ENCODE assay signal across 8 cellular contexts in the genomic region with DNA sequence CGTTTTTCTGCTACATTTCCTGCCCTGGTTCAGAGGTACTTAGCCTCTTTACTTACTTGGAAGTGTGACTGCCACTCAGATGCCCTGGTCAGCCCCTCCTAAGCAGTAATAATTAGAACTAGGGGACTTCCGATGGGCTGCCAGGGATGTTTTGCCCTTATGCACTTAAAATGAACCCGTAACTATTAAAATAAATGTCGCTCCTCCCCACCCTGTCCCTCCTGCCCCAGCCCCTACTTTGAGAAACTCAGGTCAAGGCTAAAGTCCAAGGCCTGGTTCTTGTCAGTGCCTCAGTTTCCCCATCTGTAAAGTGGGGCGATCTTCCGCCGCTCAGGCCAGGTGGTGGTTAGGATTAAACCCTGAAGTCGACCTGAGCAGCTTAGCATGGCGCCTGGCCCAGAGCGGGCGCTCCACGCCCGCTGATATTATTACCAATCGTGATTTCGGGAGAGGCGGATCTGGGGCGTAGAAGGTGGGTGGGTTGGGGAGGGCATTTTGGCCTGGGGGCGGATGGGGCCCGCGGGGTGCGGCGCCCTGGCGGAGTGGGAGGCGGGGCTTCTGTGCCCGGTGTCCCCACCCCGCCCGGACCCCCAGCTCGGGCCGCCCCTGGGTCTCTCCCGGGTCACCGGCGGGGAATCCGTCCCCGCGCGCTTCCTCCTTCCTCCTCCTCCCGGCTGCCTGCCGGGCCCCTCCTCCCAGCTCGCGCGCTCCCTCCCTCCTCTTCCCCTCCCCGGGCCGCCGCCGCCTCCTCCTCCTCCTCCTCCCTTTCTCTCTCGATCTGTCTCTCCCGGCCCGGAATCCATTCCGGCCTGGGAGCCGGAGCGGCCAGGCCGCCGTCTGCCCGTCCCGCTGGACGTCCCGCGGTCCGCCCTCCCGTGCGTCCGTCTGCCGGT. TPM values are rescaled to one million over a fixed set of nuclear protein-coding genes. Genes with fewer than 3 reads are reported as not detected.
DNase-seq lines count a peak whose midpoint lies in the region; ATAC-seq, FAIRE-seq and TF ChIP-seq lines count a peak whose summit lies in the region.

SRC (plus strand) TSS at position 802 of the 893 bp plus-strand sequence. CDS start 38,014 bp downstream, outside the sequence.

- TF ChIP-seq CTCF in HL-60 (IDR thresholded peaks at IDR 0.05; ENCODE audit: insufficient read depth, low read length) (no peak), thoracic aorta (IDR thresholded peaks at IDR 0.05) (no peak)

- H3K27ac ChIP-seq in HL-60 (replicated peaks) (no peak within 1 kb of the TSS), thoracic aorta (peak within 1 kb of the TSS; percentile 85 to 92)

- no peaks in the 10 kb centered on the region for H3K36me3 ChIP-seq in thoracic aorta

- H3K4me3 Mint-ChIP-seq in activated naive CD4-positive, alpha-beta T cell treated with anti-CD3 and anti-CD28 coated beads, Interleukin-2, amount 50 U/mL, for 24 hours, result peak within 1 kb of the TSS; percentile 85

- ATAC-seq in thoracic aorta (ENCODE audit: insufficient number of reproducible peaks, low FRiP score, low read depth) (no peak), HG03196 (IDR thresholded peaks at IDR 0.05; ENCODE audit: unreplicated experiment) (no peak)

- no peaks in the 10 kb centered on the region for H3K9me3 Mint-ChIP-seq in activated naive CD4-positive, alpha-beta T cell treated with anti-CD3 and anti-CD28 coated beads, Interleukin-2, amount 50 U/mL, for 24 hours

- H3K27ac Mint-ChIP-seq in activated naive CD4-positive, alpha-beta T cell treated with anti-CD3 and anti-CD28 coated beads, Interleukin-2, amount 50 U/mL, for 24 hours, result peak within 1 kb of the TSS; percentile 62

- H3K4me1 Mint-ChIP-seq in activated naive CD4-positive, alpha-beta T cell treated with anti-CD3 and anti-CD28 coated beads, Interleukin-2, amount 50 U/mL, for 24 hours, result peaks cover 20% of the 10 kb centered on the region

- no peaks in the 10 kb centered on the region for H3K27me3 Mint-ChIP-seq in activated naive CD4-positive, alpha-beta T cell treated with anti-CD3 and anti-CD28 coated beads, Interleukin-2, amount 50 U/mL, for 24 hours

- H3K4me1 ChIP-seq in thoracic aorta (ENCODE audit: control insufficient read depth in 1 of 2, low read depth in 2 of 2), result peaks cover 25 to 45% of the 10 kb centered on the region in 2 donors

- FAIRE-seq in RCC 7860 (lab: Jason Lieb, UNC), result no peak

- H3K36me3 Mint-ChIP-seq in activated naive CD4-positive, alpha-beta T cell treated with anti-CD3 and anti-CD28 coated beads, Interleukin-2, amount 50 U/mL, for 24 hours, result no peaks in the 10 kb centered on the region

- H3K4me3 ChIP-seq in HL-60 (replicated peaks; ENCODE audit: insufficient read depth, low read length) (peak within 1 kb of the TSS; percentile 58), thoracic aorta (peak within 1 kb of the TSS; percentile 81)

- no peaks in the 10 kb centered on the region for H3K9me3 ChIP-seq in thoracic aorta

- DNase-seq in EH (ENCODE audit: low read depth) (peak; percentile 87), HL-60 (ENCODE audit: low read depth in 1 of 2, low spot score in 1 of 2) (peak in 1 of 2 experiments; percentile 59), RCC 7860 (ENCODE audit: low spot score) (peak; percentile 70), glomerular visceral epithelial cell (ENCODE audit: extremely low spot score) (peak; percentile 92), nucleus accumbens (lab: John Stamatoyannopoulos, UW) (peak in 46 of 56 donors; percentile 4 to 78 (median 34)), thoracic aorta (ENCODE audit: low spot score) (no peak)

- H3K27me3 ChIP-seq in HL-60 (ENCODE audit: insufficient read depth, poor library complexity, severe bottlenecking) (no peaks in the 10 kb centered on the region), thoracic aorta (replicated peaks; ENCODE audit: insufficient read depth) (no peaks in the 10 kb centered on the region)

RNA-seq across cellular contexts. Expression of gene SRC, which starts in this region (rescaled TPM):
- total RNA-seq in thoracic aorta, result 10 to 100 TPM; 80.3 to 89.0 TPM
